8 cellular contexts compared by ENCODE assay signal in the genomic region with DNA sequence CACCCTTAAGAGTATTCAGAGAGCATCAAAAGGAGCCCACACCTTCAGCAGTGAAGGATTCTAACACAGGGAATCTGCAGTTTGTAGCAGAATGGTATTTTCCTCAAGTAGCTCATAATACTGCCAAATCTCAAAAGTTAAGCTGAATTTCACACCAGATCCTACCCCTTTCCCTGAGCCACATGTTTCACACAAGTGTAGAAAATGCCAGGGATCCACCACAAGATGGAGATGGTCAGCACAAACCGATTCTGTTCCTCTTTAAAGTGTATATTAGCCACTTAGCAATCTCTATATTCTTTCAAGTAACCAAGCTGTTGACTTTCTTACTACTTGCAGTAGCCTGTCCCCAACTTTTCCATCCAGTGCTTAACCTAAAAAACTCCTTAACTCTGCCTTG. TPM values are rescaled to one million over a fixed set of nuclear protein-coding genes. Genes with fewer than 3 reads are reported as not detected.
DNase-seq lines count a peak whose midpoint lies in the region; ATAC-seq, FAIRE-seq and TF ChIP-seq lines count a peak whose summit lies in the region.

No MANE protein-coding gene starts in this region.

- peak; percentile 73 to 76; a peak in 4 of 6 replicates for ATAC-seq in A549
- no peak for ATAC-seq in GM19328 (IDR thresholded peaks at IDR 0.05; ENCODE audit: unreplicated experiment)
- no peak for ATAC-seq in HG02763 (IDR thresholded peaks at IDR 0.05; ENCODE audit: unreplicated experiment)
- no peak for ATAC-seq in GM21528 (IDR thresholded peaks at IDR 0.05; ENCODE audit: low FRiP score, unreplicated experiment)

- H3K4me2 ChIP-seq in A549 = no peak overlapping the region

- no peaks in the 10 kb centered on the region for H3K9me3 ChIP-seq in A549

- no peak for TF ChIP-seq POLR2A in A549 (IDR thresholded peaks at IDR 0.05; ENCODE audit: low read length)

- TF ChIP-seq EP300 in A549 (IDR thresholded peaks at IDR 0.05) = no peak

- H3K4me1 ChIP-seq in A549 = no peaks in the 10 kb centered on the region

- no peak overlapping the region for H3K27ac ChIP-seq in A549

- no peak overlapping the region for H3K4me3 ChIP-seq in A549
- no peak overlapping the region for H3K4me3 ChIP-seq in fibroblast of mammary gland (ENCODE audit: control insufficient read depth, low read depth, low read length)

- POLR2A ChIA-PET in A549 (lab: Yijun Ruan, JAX) = no interaction called here

- TF ChIP-seq CTCF in A549 (IDR thresholded peaks at IDR 0.05) = peak; percentile 53
- peak; percentile 32 for TF ChIP-seq CTCF in GM10266 (IDR thresholded peaks at IDR 0.05; ENCODE audit: control insufficient read depth, insufficient read depth, low read depth, missing control alignments)
- peak; percentile 53 for TF ChIP-seq CTCF in fibroblast of mammary gland (conservative IDR thresholded peaks at IDR 0.05; ENCODE audit: control insufficient read depth, insufficient read depth, low read depth, low read length)

- FAIRE-seq in A549 (lab: Jason Lieb, UNC) (no peak), RCC 7860 (lab: Jason Lieb, UNC) (no peak)

- 17% methylated on average over 1 of the region's 1 CpG for WGBS in A549 (ENCODE audit: missing lambda C conversion rate)

- CTCF ChIA-PET in A549 (lab: Yijun Ruan, JAX) = interaction anchor here (0.6 to 12.4 kb wide), 15 partner anchors 10 to 422 kb away, joined by 3 to 128 read pairs (median 6); no protein-coding TSS in a partner anchor

- peak in 1 of 2 experiments; percentile 29; a peak in 1 of 5 replicates for TF ChIP-seq RAD21 in A549 (conservative IDR thresholded peaks at IDR 0.05 in 1 of 2, IDR thresholded peaks at IDR 0.05 in 1 of 2)

- DNase-seq in A549 (ENCODE audit: low read depth in 1 of 2, low spot score in 1 of 2) (peak; percentile 36 to 45), GM10266 (ENCODE audit: extremely low spot score) (no peak), RCC 7860 (ENCODE audit: low spot score) (peak; percentile 9), fibroblast of mammary gland (ENCODE audit: low read depth) (peak; percentile 54), NCI-H2029 (lab: John Stamatoyannopoulos, UW) (no peak)

TF ChIP-seq in A549, 52 proteins besides CTCF, POLR2A, EP300 and RAD21:
- peak; percentile 53 for TF ChIP-seq SMC3 (IDR thresholded peaks at IDR 0.05)
- no peak for TF ChIP-seq TFCP2L1 (CRISPR knock-in tag; IDR thresholded peaks at IDR 0.05)
- TF ChIP-seq JUN (IDR thresholded peaks at IDR 0.05) = 0 out of 5 replicates have a peak, but pooled peaks of 1 of the 2 experiments have one; percentile 40
- TF ChIP-seq, protein P1, sequence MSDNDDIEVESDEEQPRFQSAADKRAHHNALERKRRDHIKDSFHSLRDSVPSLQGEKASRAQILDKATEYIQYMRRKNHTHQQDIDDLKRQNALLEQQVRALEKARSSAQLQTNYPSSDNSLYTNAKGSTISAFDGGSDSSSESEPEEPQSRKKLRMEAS (IDR thresholded peaks at IDR 0.05) = no peak

RNA-seq across cellular contexts. Expression of gene GINS2, which starts 13.2 kb away (rescaled TPM):
- 23.4 and 28.7 TPM in 2 replicates for polyA plus RNA-seq in A549 (2011; rRNA removed)
- polyA plus RNA-seq in A549 (2012; cell fraction: cytosol; rRNA removed) = 28.6 and 32.9 TPM in 2 replicates
- 10.9 and 16.4 TPM in 2 replicates for polyA plus RNA-seq in A549 (2012; cell fraction: nucleus; rRNA removed)
- polyA plus RNA-seq in A549 (2017; fragmentation: RNase III; extraction: RNeasy Plus Mini Kit Qiagen cat#74134 plus additional on column Dnase treatment) = 25.4 to 27.7 TPM (median 26.8 TPM) in 3 replicates
- polyA minus RNA-seq in A549 (2011; rRNA and poly(A)+ RNA removed) = 15.0 and 15.7 TPM in 2 replicates

Comparison
In these comparisons a context has a peak if more than half of its experiments do, and no peak if none do; other contexts are left out.
1. ATAC-seq: peak in A549 (2 of 2); none in GM19328 (single experiment), HG02763 (single experiment) and GM21528 (single experiment).
2. DNase-seq: peak in A549 (2 of 2), RCC 7860 (single experiment) and fibroblast of mammary gland (single experiment); none in GM10266 (single experiment) and NCI-H2029 (single experiment).
3. Peak in every context shown above with its lines, with median percentiles within 50 percentile points of each other: CTCF ChIP-seq.